25 cellular contexts compared by ENCODE assay signal in genomic region chr6:138370631-138371451, GRCh38. TPM values are rescaled to one million over a fixed set of nuclear protein-coding genes. Genes with fewer than 3 reads are reported as not detected.
"Had no signal": no experiment of that assay in that cellular context is flagged by ENCODE, and none has a peak within 500 bp of the region (broad histone marks: within the 10 kb centered on the region; RNA-seq: fewer than 3 reads in every experiment).

No MANE protein-coding gene starts in this region.

- H3K36me3 ChIP-seq: left lung, prostate gland, stomach, vagina had no signal

- DNase-seq: activated CD4-positive, alpha-beta T cell treated with anti-CD3 and anti-CD28 coated beads, Interleukin-2, amount 50 U/mL, for 1 hour; activated CD8-positive, alpha-beta memory T cell treated with anti-CD3 and anti-CD28 coated beads, Interleukin-2, amount 50 U/mL, for 4 hours; activated naive CD4-positive, alpha-beta T cell treated with anti-CD3 and anti-CD28 coated beads for 36 hours; activated T-cell treated with anti-CD3 and anti-CD28 coated beads, Interleukin-2, amount 50 U/mL, for 4 hours; caudate nucleus; dorsolateral prefrontal cortex; endodermal cell; foreskin keratinocyte; kidney; left lung; occipital lobe; right cardiac atrium; stimulated activated CD4-positive, alpha-beta T cell treated with anti-CD3 and anti-CD28 coated beads, Interleukin-2, amount 100 ng/mL, for 48 hours; stomach; trophoblast cell had no signal

- H3K27ac ChIP-seq: body of pancreas, dorsolateral prefrontal cortex, foreskin keratinocyte, left lung, prostate gland, skin epidermis, stomach, vagina had no signal

- H3K9me3 ChIP-seq: body of pancreas, left lung, prostate gland, vagina had no signal

- ATAC-seq: activated CD4-positive, CD25-positive, alpha-beta regulatory T cell treated with anti-CD3 and anti-CD28 coated beads, Interleukin-2, amount 50 U/mL, for 24 hours; activated T-cell treated with anti-CD3 and anti-CD28 coated beads, Interleukin-2, amount 50 U/mL, for 4 hours; body of pancreas; foreskin keratinocyte; left lung had no signal

- H3K4me3 ChIP-seq: body of pancreas, dorsolateral prefrontal cortex, left lung, prostate gland, skin epidermis, stomach, vagina had no signal

- H3K4me1 ChIP-seq: foreskin keratinocyte, left lung, prostate gland, vagina had no signal

- H3K27me3 ChIP-seq: body of pancreas, dorsolateral prefrontal cortex, foreskin keratinocyte, left lung, stomach, vagina had no signal

RNA-seq across cellular contexts. Expression of gene SMIM28, which starts 6.9 kb away (rescaled TPM):
- total RNA-seq: activated naive CD4-positive, alpha-beta T cell treated with anti-CD3 and anti-CD28 coated beads for 36 hours; activated T-cell treated with anti-CD3 and anti-CD28 coated beads, Interleukin-2, amount 50 U/mL, for 4 hours; body of pancreas; dorsolateral prefrontal cortex; epithelial cell of proximal tubule; fibroblast of lung; foreskin keratinocyte; kidney; left lung; lung microvascular endothelial cell; myocyte; occipital lobe; prostate gland; right cardiac atrium; stomach; temporal lobe; vagina had no signal
